In the genomic region with DNA sequence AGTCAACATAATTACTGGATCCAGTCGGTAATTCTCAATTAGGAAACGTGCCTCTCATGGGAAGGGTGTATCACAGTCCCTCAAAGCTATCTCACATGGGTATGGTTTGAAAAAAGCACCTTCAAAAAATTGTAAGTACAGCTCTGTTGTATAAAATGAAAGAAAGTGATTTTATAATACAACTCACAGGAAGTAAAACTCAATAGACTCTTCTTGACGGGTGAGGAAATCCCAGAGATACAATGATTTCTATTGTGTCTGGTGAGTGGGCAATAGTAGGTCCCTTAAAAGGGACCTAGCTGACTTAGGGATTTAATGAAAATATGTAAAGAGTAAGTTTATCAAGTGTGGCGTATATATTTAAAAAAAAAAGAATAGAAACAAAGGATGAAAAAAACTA, we compare ENCODE assay signal across 1 cellular context.
TF ChIP-seq lines count a peak whose summit lies in the region.

No MANE protein-coding gene starts in this region.

TF ChIP-seq in HEK293, 187 proteins besides CTCF, POLR2A, EP300 and RAD21:
- TF ChIP-seq, protein P1, sequence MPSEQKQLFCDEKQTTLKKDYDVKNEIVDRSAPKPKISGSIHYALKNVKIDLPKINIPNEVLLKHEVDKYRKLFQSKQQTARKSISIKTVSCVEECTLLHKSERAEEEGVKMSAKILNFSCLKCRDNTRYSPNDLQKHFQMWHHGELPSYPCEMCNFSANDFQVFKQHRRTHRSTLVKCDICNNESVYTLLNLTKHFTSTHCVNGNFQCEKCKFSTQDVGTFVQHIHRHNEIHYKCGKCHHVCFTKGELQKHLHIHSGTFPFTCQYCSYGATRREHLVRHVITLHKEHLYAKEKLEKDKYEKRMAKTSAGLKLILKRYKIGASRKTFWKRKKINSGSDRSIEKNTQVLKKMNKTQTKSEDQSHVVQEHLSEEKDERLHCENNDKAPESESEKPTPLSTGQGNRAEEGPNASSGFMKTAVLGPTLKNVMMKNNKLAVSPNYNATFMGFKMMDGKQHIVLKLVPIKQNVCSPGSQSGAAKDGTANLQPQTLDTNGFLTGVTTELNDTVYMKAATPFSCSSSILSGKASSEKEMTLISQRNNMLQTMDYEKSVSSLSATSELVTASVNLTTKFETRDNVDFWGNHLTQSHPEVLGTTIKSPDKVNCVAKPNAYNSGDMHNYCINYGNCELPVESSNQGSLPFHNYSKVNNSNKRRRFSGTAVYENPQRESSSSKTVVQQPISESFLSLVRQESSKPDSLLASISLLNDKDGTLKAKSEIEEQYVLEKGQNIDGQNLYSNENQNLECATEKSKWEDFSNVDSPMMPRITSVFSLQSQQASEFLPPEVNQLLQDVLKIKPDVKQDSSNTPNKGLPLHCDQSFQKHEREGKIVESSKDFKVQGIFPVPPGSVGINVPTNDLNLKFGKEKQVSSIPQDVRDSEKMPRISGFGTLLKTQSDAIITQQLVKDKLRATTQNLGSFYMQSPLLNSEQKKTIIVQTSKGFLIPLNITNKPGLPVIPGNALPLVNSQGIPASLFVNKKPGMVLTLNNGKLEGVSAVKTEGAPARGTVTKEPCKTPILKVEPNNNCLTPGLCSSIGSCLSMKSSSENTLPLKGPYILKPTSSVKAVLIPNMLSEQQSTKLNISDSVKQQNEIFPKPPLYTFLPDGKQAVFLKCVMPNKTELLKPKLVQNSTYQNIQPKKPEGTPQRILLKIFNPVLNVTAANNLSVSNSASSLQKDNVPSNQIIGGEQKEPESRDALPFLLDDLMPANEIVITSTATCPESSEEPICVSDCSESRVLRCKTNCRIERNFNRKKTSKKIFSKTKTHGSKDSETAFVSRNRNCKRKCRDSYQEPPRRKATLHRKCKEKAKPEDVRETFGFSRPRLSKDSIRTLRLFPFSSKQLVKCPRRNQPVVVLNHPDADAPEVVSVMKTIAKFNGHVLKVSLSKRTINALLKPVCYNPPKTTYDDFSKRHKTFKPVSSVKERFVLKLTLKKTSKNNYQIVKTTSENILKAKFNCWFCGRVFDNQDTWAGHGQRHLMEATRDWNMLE (tag by site-specific recombination; conservative IDR thresholded peaks at IDR 0.05; ENCODE audit: low read depth): no peak
- TF ChIP-seq, protein P2, sequence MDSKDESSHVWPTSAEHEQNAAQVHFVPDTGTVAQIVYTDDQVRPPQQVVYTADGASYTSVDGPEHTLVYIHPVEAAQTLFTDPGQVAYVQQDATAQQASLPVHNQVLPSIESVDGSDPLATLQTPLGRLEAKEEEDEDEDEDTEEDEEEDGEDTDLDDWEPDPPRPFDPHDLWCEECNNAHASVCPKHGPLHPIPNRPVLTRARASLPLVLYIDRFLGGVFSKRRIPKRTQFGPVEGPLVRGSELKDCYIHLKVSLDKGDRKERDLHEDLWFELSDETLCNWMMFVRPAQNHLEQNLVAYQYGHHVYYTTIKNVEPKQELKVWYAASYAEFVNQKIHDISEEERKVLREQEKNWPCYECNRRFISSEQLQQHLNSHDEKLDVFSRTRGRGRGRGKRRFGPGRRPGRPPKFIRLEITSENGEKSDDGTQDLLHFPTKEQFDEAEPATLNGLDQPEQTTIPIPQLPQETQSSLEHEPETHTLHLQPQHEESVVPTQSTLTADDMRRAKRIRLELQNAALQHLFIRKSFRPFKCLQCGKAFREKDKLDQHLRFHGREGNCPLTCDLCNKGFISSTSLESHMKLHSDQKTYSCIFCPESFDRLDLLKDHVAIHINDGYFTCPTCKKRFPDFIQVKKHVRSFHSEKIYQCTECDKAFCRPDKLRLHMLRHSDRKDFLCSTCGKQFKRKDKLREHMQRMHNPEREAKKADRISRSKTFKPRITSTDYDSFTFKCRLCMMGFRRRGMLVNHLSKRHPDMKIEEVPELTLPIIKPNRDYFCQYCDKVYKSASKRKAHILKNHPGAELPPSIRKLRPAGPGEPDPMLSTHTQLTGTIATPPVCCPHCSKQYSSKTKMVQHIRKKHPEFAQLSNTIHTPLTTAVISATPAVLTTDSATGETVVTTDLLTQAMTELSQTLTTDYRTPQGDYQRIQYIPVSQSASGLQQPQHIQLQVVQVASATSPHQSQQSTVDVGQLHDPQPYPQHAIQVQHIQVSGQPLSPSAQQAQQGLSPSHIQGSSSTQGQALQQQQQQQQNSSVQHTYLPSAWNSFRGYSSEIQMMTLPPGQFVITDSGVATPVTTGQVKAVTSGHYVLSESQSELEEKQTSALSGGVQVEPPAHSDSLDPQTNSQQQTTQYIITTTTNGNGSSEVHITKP (tag by site-specific recombination; IDR thresholded peaks at IDR 0.05): no peak
- TF ChIP-seq, protein P3, sequence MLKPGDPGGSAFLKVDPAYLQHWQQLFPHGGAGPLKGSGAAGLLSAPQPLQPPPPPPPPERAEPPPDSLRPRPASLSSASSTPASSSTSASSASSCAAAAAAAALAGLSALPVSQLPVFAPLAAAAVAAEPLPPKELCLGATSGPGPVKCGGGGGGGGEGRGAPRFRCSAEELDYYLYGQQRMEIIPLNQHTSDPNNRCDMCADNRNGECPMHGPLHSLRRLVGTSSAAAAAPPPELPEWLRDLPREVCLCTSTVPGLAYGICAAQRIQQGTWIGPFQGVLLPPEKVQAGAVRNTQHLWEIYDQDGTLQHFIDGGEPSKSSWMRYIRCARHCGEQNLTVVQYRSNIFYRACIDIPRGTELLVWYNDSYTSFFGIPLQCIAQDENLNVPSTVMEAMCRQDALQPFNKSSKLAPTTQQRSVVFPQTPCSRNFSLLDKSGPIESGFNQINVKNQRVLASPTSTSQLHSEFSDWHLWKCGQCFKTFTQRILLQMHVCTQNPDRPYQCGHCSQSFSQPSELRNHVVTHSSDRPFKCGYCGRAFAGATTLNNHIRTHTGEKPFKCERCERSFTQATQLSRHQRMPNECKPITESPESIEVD (tag by site-specific recombination; IDR thresholded peaks at IDR 0.05): peak; percentile 21; the same call in 1 of the 2 replicates
- TF ChIP-seq ZNF366 (tag by site-specific recombination; conservative IDR thresholded peaks at IDR 0.05): no peak
- TF ChIP-seq, protein P4, sequence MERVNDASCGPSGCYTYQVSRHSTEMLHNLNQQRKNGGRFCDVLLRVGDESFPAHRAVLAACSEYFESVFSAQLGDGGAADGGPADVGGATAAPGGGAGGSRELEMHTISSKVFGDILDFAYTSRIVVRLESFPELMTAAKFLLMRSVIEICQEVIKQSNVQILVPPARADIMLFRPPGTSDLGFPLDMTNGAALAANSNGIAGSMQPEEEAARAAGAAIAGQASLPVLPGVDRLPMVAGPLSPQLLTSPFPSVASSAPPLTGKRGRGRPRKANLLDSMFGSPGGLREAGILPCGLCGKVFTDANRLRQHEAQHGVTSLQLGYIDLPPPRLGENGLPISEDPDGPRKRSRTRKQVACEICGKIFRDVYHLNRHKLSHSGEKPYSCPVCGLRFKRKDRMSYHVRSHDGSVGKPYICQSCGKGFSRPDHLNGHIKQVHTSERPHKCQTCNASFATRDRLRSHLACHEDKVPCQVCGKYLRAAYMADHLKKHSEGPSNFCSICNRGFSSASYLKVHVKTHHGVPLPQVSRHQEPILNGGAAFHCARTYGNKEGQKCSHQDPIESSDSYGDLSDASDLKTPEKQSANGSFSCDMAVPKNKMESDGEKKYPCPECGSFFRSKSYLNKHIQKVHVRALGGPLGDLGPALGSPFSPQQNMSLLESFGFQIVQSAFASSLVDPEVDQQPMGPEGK (tag by site-specific recombination; IDR thresholded peaks at IDR 0.05): no peak
TF ChIP-seq in HEK293: peak in this region for 1.
